In the genomic region with DNA sequence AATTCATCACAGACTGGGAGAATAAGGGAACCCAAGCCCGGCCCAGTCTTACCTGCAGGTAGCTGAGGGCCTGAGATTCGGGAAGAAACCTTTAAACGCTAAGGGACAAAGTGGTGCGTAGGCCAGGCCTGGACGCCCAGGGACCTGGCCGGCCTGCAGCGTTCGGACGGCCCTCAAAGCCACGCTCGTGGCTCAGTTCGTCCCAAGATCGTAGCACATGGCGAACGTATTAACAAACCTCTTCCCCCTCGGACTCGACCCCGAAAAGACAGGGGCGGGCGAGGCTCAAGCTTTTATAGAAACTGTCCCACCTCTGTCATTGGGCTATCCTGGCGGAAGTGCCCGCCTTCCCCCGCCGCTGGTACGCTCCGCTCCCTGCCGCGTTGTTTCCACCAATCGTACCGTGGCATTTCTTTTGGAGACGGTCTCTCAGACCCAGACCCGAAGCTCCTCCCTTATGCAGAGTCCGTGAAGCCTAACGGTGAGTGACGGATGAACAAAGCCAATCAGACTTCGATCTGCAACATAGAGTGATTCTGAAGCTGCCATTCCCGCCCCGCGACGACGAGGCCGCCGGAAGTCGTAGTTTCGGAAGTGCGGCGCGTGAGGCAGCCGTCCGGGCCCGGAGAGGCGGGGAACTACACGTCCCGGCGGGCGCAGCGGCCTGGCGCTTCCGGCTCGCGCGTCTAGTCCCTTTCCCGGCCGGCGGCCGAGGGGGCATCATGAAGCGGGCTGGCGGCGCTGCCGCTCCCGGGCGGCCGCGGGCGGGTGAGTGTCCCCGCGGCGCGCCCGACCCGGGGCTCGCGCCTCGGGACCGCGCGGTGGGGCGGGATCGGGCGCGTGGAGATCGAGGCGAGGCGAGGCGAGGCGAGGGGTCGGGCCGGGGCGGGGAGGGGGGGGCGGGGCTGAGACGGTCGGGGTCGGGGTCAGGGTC, we compare ENCODE assay signal across 1 cellular context.
TF ChIP-seq lines count a peak whose summit lies in the region.

A gene (plus strand): TSS at position 692 of the 934 bp plus-strand sequence. CDS start 8,139 bp downstream, outside the sequence.

TF ChIP-seq in K562, 482 proteins besides CTCF, POLR2A, EP300 and RAD21 (continued from another document and continues in another):
- TF ChIP-seq, protein P1, sequence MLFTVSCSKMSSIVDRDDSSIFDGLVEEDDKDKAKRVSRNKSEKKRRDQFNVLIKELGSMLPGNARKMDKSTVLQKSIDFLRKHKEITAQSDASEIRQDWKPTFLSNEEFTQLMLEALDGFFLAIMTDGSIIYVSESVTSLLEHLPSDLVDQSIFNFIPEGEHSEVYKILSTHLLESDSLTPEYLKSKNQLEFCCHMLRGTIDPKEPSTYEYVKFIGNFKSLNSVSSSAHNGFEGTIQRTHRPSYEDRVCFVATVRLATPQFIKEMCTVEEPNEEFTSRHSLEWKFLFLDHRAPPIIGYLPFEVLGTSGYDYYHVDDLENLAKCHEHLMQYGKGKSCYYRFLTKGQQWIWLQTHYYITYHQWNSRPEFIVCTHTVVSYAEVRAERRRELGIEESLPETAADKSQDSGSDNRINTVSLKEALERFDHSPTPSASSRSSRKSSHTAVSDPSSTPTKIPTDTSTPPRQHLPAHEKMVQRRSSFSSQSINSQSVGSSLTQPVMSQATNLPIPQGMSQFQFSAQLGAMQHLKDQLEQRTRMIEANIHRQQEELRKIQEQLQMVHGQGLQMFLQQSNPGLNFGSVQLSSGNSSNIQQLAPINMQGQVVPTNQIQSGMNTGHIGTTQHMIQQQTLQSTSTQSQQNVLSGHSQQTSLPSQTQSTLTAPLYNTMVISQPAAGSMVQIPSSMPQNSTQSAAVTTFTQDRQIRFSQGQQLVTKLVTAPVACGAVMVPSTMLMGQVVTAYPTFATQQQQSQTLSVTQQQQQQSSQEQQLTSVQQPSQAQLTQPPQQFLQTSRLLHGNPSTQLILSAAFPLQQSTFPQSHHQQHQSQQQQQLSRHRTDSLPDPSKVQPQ (CRISPR knock-in tag; IDR thresholded peaks at IDR 0.05; ENCODE audit: borderline replicate concordance), result no peak
- TF ChIP-seq CAMTA2 (CRISPR knock-in tag; conservative IDR thresholded peaks at IDR 0.05) (0 out of 2 replicates have a peak, but pooled peaks have one; percentile 73), SREBF1 (IDR thresholded peaks at IDR 0.05; ENCODE audit: borderline replicate concordance, low read depth, low read length) (peak; percentile 93), PHTF2 (CRISPR knock-in tag; IDR thresholded peaks at IDR 0.05) (0 out of 2 replicates have a peak, but pooled peaks have one; percentile 73), RBM14 (IDR thresholded peaks at IDR 0.05; ENCODE audit: borderline replicate concordance, insufficient read depth, low read depth, low read length) (no peak), SPI1 (IDR thresholded peaks at IDR 0.05; ENCODE audit: borderline replicate concordance, low read depth, low read length) (peak; percentile 70), ZNF445 (CRISPR knock-in tag; IDR thresholded peaks at IDR 0.05; ENCODE audit: low read depth) (no peak), YY1 (IDR thresholded peaks at IDR 0.05; ENCODE audit: borderline replicate concordance in 1 of 3, control insufficient read depth in 1 of 3, extremely low read depth in 1 of 3, insufficient read depth in 3 of 3, insufficient read length in 1 of 3, insufficient replicate concordance in 2 of 3, low read depth in 1 of 3, low read length in 2 of 3) (peak in 2 of 3 experiments; percentile 69 to 75), MYNN (IDR thresholded peaks at IDR 0.05) (peak; percentile 51; the same call in 1 of the 2 replicates), MYNN (CRISPR knock-in tag; IDR thresholded peaks at IDR 0.05) (no peak), SP1 (CRISPR knock-in tag; IDR thresholded peaks at IDR 0.05) (peak; percentile 94), HMG20A (CRISPR knock-in tag; conservative IDR thresholded peaks at IDR 0.05) (no peak), DPF2 (IDR thresholded peaks at IDR 0.05) (peak; percentile 16; the same call in 1 of the 2 replicates)
- TF ChIP-seq, protein P2, sequence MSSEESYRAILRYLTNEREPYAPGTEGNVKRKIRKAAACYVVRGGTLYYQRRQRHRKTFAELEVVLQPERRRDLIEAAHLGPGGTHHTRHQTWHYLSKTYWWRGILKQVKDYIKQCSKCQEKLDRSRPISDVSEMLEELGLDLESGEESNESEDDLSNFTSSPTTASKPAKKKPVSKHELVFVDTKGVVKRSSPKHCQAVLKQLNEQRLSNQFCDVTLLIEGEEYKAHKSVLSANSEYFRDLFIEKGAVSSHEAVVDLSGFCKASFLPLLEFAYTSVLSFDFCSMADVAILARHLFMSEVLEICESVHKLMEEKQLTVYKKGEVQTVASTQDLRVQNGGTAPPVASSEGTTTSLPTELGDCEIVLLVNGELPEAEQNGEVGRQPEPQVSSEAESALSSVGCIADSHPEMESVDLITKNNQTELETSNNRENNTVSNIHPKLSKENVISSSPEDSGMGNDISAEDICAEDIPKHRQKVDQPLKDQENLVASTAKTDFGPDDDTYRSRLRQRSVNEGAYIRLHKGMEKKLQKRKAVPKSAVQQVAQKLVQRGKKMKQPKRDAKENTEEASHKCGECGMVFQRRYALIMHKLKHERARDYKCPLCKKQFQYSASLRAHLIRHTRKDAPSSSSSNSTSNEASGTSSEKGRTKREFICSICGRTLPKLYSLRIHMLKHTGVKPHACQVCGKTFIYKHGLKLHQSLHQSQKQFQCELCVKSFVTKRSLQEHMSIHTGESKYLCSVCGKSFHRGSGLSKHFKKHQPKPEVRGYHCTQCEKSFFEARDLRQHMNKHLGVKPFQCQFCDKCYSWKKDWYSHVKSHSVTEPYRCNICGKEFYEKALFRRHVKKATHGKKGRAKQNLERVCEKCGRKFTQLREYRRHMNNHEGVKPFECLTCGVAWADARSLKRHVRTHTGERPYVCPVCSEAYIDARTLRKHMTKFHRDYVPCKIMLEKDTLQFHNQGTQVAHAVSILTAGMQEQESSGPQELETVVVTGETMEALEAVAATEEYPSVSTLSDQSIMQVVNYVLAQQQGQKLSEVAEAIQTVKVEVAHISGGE (CRISPR knock-in tag; IDR thresholded peaks at IDR 0.05), result peak; percentile 26 to 93 (median 43); a peak in 4 of 6 replicates
- TF ChIP-seq, protein P3, sequence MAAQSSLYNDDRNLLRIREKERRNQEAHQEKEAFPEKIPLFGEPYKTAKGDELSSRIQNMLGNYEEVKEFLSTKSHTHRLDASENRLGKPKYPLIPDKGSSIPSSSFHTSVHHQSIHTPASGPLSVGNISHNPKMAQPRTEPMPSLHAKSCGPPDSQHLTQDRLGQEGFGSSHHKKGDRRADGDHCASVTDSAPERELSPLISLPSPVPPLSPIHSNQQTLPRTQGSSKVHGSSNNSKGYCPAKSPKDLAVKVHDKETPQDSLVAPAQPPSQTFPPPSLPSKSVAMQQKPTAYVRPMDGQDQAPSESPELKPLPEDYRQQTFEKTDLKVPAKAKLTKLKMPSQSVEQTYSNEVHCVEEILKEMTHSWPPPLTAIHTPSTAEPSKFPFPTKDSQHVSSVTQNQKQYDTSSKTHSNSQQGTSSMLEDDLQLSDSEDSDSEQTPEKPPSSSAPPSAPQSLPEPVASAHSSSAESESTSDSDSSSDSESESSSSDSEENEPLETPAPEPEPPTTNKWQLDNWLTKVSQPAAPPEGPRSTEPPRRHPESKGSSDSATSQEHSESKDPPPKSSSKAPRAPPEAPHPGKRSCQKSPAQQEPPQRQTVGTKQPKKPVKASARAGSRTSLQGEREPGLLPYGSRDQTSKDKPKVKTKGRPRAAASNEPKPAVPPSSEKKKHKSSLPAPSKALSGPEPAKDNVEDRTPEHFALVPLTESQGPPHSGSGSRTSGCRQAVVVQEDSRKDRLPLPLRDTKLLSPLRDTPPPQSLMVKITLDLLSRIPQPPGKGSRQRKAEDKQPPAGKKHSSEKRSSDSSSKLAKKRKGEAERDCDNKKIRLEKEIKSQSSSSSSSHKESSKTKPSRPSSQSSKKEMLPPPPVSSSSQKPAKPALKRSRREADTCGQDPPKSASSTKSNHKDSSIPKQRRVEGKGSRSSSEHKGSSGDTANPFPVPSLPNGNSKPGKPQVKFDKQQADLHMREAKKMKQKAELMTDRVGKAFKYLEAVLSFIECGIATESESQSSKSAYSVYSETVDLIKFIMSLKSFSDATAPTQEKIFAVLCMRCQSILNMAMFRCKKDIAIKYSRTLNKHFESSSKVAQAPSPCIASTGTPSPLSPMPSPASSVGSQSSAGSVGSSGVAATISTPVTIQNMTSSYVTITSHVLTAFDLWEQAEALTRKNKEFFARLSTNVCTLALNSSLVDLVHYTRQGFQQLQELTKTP (IDR thresholded peaks at IDR 0.05; ENCODE audit: low read depth in 1 of 2, partially characterized antibody in 2 of 2), result peak; percentile 68 to 99
- TF ChIP-seq, protein P4, sequence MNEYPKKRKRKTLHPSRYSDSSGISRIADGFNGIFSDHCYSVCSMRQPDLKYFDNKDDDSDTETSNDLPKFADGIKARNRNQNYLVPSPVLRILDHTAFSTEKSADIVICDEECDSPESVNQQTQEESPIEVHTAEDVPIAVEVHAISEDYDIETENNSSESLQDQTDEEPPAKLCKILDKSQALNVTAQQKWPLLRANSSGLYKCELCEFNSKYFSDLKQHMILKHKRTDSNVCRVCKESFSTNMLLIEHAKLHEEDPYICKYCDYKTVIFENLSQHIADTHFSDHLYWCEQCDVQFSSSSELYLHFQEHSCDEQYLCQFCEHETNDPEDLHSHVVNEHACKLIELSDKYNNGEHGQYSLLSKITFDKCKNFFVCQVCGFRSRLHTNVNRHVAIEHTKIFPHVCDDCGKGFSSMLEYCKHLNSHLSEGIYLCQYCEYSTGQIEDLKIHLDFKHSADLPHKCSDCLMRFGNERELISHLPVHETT (CRISPR knock-in tag; conservative IDR thresholded peaks at IDR 0.05 in 1 of 2, IDR thresholded peaks at IDR 0.05 in 1 of 2), result peak in 1 of 2 experiments; percentile 75; a peak in 1 of 4 replicates
- TF ChIP-seq, protein P5, sequence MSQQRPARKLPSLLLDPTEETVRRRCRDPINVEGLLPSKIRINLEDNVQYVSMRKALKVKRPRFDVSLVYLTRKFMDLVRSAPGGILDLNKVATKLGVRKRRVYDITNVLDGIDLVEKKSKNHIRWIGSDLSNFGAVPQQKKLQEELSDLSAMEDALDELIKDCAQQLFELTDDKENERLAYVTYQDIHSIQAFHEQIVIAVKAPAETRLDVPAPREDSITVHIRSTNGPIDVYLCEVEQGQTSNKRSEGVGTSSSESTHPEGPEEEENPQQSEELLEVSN (IDR thresholded peaks at IDR 0.05; ENCODE audit: borderline replicate concordance in 1 of 2, extremely low read depth in 1 of 2, insufficient read depth in 1 of 2, insufficient read length in 1 of 2, low read depth in 1 of 2, low read length in 1 of 2, poor library complexity in 1 of 2, severe bottlenecking in 1 of 2), result peak in 1 of 2 experiments; percentile 40
- TF ChIP-seq, protein P6, sequence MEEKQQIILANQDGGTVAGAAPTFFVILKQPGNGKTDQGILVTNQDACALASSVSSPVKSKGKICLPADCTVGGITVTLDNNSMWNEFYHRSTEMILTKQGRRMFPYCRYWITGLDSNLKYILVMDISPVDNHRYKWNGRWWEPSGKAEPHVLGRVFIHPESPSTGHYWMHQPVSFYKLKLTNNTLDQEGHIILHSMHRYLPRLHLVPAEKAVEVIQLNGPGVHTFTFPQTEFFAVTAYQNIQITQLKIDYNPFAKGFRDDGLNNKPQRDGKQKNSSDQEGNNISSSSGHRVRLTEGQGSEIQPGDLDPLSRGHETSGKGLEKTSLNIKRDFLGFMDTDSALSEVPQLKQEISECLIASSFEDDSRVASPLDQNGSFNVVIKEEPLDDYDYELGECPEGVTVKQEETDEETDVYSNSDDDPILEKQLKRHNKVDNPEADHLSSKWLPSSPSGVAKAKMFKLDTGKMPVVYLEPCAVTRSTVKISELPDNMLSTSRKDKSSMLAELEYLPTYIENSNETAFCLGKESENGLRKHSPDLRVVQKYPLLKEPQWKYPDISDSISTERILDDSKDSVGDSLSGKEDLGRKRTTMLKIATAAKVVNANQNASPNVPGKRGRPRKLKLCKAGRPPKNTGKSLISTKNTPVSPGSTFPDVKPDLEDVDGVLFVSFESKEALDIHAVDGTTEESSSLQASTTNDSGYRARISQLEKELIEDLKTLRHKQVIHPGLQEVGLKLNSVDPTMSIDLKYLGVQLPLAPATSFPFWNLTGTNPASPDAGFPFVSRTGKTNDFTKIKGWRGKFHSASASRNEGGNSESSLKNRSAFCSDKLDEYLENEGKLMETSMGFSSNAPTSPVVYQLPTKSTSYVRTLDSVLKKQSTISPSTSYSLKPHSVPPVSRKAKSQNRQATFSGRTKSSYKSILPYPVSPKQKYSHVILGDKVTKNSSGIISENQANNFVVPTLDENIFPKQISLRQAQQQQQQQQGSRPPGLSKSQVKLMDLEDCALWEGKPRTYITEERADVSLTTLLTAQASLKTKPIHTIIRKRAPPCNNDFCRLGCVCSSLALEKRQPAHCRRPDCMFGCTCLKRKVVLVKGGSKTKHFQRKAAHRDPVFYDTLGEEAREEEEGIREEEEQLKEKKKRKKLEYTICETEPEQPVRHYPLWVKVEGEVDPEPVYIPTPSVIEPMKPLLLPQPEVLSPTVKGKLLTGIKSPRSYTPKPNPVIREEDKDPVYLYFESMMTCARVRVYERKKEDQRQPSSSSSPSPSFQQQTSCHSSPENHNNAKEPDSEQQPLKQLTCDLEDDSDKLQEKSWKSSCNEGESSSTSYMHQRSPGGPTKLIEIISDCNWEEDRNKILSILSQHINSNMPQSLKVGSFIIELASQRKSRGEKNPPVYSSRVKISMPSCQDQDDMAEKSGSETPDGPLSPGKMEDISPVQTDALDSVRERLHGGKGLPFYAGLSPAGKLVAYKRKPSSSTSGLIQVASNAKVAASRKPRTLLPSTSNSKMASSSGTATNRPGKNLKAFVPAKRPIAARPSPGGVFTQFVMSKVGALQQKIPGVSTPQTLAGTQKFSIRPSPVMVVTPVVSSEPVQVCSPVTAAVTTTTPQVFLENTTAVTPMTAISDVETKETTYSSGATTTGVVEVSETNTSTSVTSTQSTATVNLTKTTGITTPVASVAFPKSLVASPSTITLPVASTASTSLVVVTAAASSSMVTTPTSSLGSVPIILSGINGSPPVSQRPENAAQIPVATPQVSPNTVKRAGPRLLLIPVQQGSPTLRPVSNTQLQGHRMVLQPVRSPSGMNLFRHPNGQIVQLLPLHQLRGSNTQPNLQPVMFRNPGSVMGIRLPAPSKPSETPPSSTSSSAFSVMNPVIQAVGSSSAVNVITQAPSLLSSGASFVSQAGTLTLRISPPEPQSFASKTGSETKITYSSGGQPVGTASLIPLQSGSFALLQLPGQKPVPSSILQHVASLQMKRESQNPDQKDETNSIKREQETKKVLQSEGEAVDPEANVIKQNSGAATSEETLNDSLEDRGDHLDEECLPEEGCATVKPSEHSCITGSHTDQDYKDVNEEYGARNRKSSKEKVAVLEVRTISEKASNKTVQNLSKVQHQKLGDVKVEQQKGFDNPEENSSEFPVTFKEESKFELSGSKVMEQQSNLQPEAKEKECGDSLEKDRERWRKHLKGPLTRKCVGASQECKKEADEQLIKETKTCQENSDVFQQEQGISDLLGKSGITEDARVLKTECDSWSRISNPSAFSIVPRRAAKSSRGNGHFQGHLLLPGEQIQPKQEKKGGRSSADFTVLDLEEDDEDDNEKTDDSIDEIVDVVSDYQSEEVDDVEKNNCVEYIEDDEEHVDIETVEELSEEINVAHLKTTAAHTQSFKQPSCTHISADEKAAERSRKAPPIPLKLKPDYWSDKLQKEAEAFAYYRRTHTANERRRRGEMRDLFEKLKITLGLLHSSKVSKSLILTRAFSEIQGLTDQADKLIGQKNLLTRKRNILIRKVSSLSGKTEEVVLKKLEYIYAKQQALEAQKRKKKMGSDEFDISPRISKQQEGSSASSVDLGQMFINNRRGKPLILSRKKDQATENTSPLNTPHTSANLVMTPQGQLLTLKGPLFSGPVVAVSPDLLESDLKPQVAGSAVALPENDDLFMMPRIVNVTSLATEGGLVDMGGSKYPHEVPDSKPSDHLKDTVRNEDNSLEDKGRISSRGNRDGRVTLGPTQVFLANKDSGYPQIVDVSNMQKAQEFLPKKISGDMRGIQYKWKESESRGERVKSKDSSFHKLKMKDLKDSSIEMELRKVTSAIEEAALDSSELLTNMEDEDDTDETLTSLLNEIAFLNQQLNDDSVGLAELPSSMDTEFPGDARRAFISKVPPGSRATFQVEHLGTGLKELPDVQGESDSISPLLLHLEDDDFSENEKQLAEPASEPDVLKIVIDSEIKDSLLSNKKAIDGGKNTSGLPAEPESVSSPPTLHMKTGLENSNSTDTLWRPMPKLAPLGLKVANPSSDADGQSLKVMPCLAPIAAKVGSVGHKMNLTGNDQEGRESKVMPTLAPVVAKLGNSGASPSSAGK (IDR thresholded peaks at IDR 0.05), result no peak; the same call in 1 of the 2 replicates
